Comparison of ENCODE assay signal across 26 cellular contexts in the genomic region with DNA sequence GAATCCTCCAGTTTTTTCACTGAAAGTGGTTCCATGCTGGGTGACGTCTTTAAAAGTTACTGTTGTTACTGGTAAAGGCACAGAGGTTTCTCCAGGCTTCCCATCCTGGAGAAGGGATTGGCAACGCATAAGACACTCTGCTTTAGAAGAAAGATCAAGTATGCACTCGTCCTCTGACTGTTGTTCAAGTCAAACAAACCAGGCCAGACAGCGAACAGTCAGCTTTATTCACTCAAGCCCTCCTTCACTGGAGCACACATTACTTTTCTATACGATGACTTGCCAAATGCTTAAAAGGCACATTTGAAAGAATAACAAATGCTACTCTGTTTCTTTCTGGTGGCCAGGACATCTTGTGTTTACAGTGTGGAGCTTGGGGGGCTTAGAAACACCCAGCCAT. TPM values are rescaled to one million over a fixed set of nuclear protein-coding genes. Genes with fewer than 3 reads are reported as not detected.
"Had no signal": no experiment of that assay in that cellular context is flagged by ENCODE, and none has a peak within 500 bp of the region (broad histone marks: within the 10 kb centered on the region; RNA-seq: fewer than 3 reads in every experiment).

No MANE protein-coding gene starts in this region.

- H3K9ac ChIP-seq: SK-N-SH had no signal

- H3K9me3 Mint-ChIP-seq: activated CD4-positive, alpha-beta memory T cell treated with anti-CD3 and anti-CD28 coated beads for 36 hours; activated naive CD4-positive, alpha-beta T cell treated with anti-CD3 and anti-CD28 coated beads for 36 hours; mesothelial cell of epicardium; stimulated activated memory B cell treated with anti-CD40 and anti-IgM and Interleukin-4, amounts not matched to agents 10 μg/mL and 1 μg/mL and 100 μg/mL, for 72 hours had no signal

- H3K4me3 Mint-ChIP-seq: activated CD4-positive, alpha-beta memory T cell treated with anti-CD3 and anti-CD28 coated beads for 36 hours; activated naive CD4-positive, alpha-beta T cell treated with anti-CD3 and anti-CD28 coated beads for 36 hours; mesothelial cell of epicardium; naive thymus-derived CD8-positive, alpha-beta T cell; stimulated activated memory B cell treated with anti-CD40 and anti-IgM and Interleukin-4, amounts not matched to agents 10 μg/mL and 1 μg/mL and 100 μg/mL, for 72 hours had no signal

- H3K4me1 ChIP-seq: gastrocnemius medialis, lower lobe of right lung, psoas muscle, upper lobe of left lung had no signal

- H3K27ac ChIP-seq: cardiac muscle cell, gastrocnemius medialis, lower lobe of right lung, neutrophil, ovary, psoas muscle, stomach, thoracic aorta, upper lobe of left lung had no signal

- H3K27me3 ChIP-seq: cardiac muscle cell, esophagus muscularis mucosa, ovary, stomach, upper lobe of left lung had no signal

- H3K9me2 ChIP-seq: SK-N-SH had no signal

- H3K4me1 Mint-ChIP-seq: naive thymus-derived CD8-positive, alpha-beta T cell; stimulated activated memory B cell treated with anti-CD40 and anti-IgM and Interleukin-4, amounts not matched to agents 10 μg/mL and 1 μg/mL and 100 μg/mL, for 72 hours had no signal

- DNase-seq: activated CD4-positive, alpha-beta memory T cell treated with anti-CD3 and anti-CD28 coated beads for 36 hours; activated CD4-positive, alpha-beta T cell treated with anti-CD3 and anti-CD28 coated beads for 48 hours; activated naive CD4-positive, alpha-beta T cell treated with anti-CD3 and anti-CD28 coated beads for 36 hours; activated T-cell treated with anti-CD3 and anti-CD28 coated beads, Interleukin-2, amount 50 U/mL, for 48 hours; amygdala; effector CD4-positive, alpha-beta T cell; gastrocnemius medialis; hypothalamus; left colon; lower lobe of right lung; naive thymus-derived CD8-positive, alpha-beta T cell; ovary; psoas muscle; right cardiac atrium; SK-N-SH; stimulated activated CD4-positive, alpha-beta T cell treated with anti-CD3 and anti-CD28 coated beads, Interleukin-1b, Interleukin-23, amount 100 ng/mL, for 48 hours; stomach; T-helper 2 cell; upper lobe of left lung had no signal

- H3K4me3 ChIP-seq: cardiac muscle cell, esophagus muscularis mucosa, gastrocnemius medialis, lower lobe of right lung, ovary, psoas muscle, stomach, thoracic aorta, upper lobe of left lung had no signal

- H3K36me3 Mint-ChIP-seq: activated CD4-positive, alpha-beta memory T cell treated with anti-CD3 and anti-CD28 coated beads for 36 hours; mesothelial cell of epicardium; naive thymus-derived CD8-positive, alpha-beta T cell; stimulated activated memory B cell treated with anti-CD40 and anti-IgM and Interleukin-4, amounts not matched to agents 10 μg/mL and 1 μg/mL and 100 μg/mL, for 72 hours had no signal

- H3K27ac Mint-ChIP-seq: activated CD4-positive, alpha-beta memory T cell treated with anti-CD3 and anti-CD28 coated beads for 36 hours; activated naive CD4-positive, alpha-beta T cell treated with anti-CD3 and anti-CD28 coated beads for 36 hours; mesothelial cell of epicardium; naive thymus-derived CD8-positive, alpha-beta T cell; stimulated activated memory B cell treated with anti-CD40 and anti-IgM and Interleukin-4, amounts not matched to agents 10 μg/mL and 1 μg/mL and 100 μg/mL, for 72 hours had no signal

- H3K36me3 ChIP-seq: cardiac muscle cell, esophagus muscularis mucosa, gastrocnemius medialis, lower lobe of right lung, neutrophil, ovary, stomach, thoracic aorta, upper lobe of left lung had no signal

- FAIRE-seq: endometrium had no signal

- H3K27me3 Mint-ChIP-seq: activated CD4-positive, alpha-beta memory T cell treated with anti-CD3 and anti-CD28 coated beads for 36 hours; stimulated activated memory B cell treated with anti-CD40 and anti-IgM and Interleukin-4, amounts not matched to agents 10 μg/mL and 1 μg/mL and 100 μg/mL, for 72 hours had no signal

- H3K9me3 ChIP-seq: esophagus muscularis mucosa, gastrocnemius medialis, lower lobe of right lung, neutrophil, ovary, psoas muscle, SK-N-SH, stomach, thoracic aorta, upper lobe of left lung had no signal

- H3K4me2 ChIP-seq: SK-N-SH had no signal

RNA-seq across cellular contexts. Expression of gene FGFR2, which starts 33.1 kb away (rescaled TPM):
- total RNA-seq: activated naive CD4-positive, alpha-beta T cell treated with anti-CD3 and anti-CD28 coated beads for 36 hours; naive thymus-derived CD8-positive, alpha-beta T cell had no signal
